In genomic region chr11:90148900-90149299, GRCh38 we compare ENCODE assay signal across 21 cellular contexts. TPM values are rescaled to one million over a fixed set of nuclear protein-coding genes. Genes with fewer than 3 reads are reported as not detected.
DNase-seq lines count a peak whose midpoint lies in the region; ATAC-seq and TF ChIP-seq lines count a peak whose summit lies in the region.
"Had no signal": no experiment of that assay in that cellular context is flagged by ENCODE, and none has a peak within 500 bp of the region (broad histone marks: within the 10 kb centered on the region; RNA-seq: fewer than 3 reads in every experiment).

No MANE protein-coding gene starts in this region.

- H3K4me1 ChIP-seq in mammary epithelial cell (ENCODE audit: insufficient read depth, low read length): no peaks in the 10 kb centered on the region
- H3K4me1 ChIP-seq in breast epithelium: no peaks in the 10 kb centered on the region
- H3K4me1 ChIP-seq: A549; BLaER1 treated with 17β-estradiol and CSF1 and Interleukin-3, amounts not matched to agents 10 nM and 100 nM had no signal

- no peak overlapping the region for H3K4me2 ChIP-seq in mammary epithelial cell (ENCODE audit: insufficient read depth, low read depth, low read length)
- H3K4me2 ChIP-seq: A549; BLaER1 treated with 17β-estradiol and CSF1 and Interleukin-3, amounts not matched to agents 10 nM and 100 nM had no signal

- DNase-seq in mammary epithelial cell (no peak), breast epithelium (ENCODE audit: low spot score in 2 of 2) (no peak), glutamatergic neuron (no peak), cerebellum (ENCODE audit: low spot score) (no peak), NCI-H345 (lab: John Stamatoyannopoulos, UW) (no peak), D341Med (ENCODE audit: low spot score) (no peak)
- DNase-seq: activated CD4-positive, alpha-beta T cell treated with anti-CD3 and anti-CD28 coated beads for 1 hour; activated naive CD4-positive, alpha-beta T cell treated with anti-CD3 and anti-CD28 coated beads, Interleukin-2, amount 10 ng/mL, durations not matched to agents 7 days and 5 days; activated T-cell treated with anti-CD3 and anti-CD28 coated beads, Interleukin-2, amount 50 U/mL, for 72 hours; anterior cingulate cortex; Calu3; cerebellar nuclear complex; effector memory CD8-positive, alpha-beta T cell; left ventricle myocardium superior; NCI-H82; retina had no signal

- no peaks in the 10 kb centered on the region for H3K4me1 Mint-ChIP-seq in glutamatergic neuron (ENCODE audit: low read depth, unreplicated experiment)
- H3K4me1 Mint-ChIP-seq: activated naive CD4-positive, alpha-beta T cell treated with anti-CD3 and anti-CD28 coated beads, Interleukin-2, amount 10 ng/mL, durations not matched to agents 7 days and 5 days; IgD-negative memory B cell had no signal

- no TSS peak for BruUV-seq in mammary epithelial cell (replicated peaks; lab: Mats Ljungman, UMichigan)

- in situ Hi-C loops in mammary epithelial cell (cut with MboI; ENCODE audit: low sequenced_read_pairs in 2 of 2): no loop called here

- no peak overlapping the region for H2AFZ ChIP-seq in mammary epithelial cell (ENCODE audit: low read depth, low read length)

- no peaks in the 10 kb centered on the region for H3K36me3 ChIP-seq in mammary epithelial cell (ENCODE audit: insufficient read depth, low read length)
- no peaks in the 10 kb centered on the region for H3K36me3 ChIP-seq in breast epithelium
- H3K36me3 ChIP-seq: BLaER1 treated with 17β-estradiol and CSF1 and Interleukin-3, amounts not matched to agents 10 nM and 100 nM had no signal

- H3K27me3 Mint-ChIP-seq in glutamatergic neuron (ENCODE audit: unreplicated experiment): no peaks in the 10 kb centered on the region
- H3K27me3 Mint-ChIP-seq: activated naive CD4-positive, alpha-beta T cell treated with anti-CD3 and anti-CD28 coated beads, Interleukin-2, amount 10 ng/mL, durations not matched to agents 7 days and 5 days; IgD-negative memory B cell had no signal

- no peak for TF ChIP-seq POLR2A in breast epithelium (IDR thresholded peaks at IDR 0.05)

- H3K27ac ChIP-seq in mammary epithelial cell (ENCODE audit: insufficient read depth, low read depth, low read length) (no peak overlapping the region), breast epithelium (no peak overlapping the region), VCaP (no peak overlapping the region; the same call in 1 of the 2 replicates)
- H3K27ac ChIP-seq: A549; BLaER1 treated with 17β-estradiol and CSF1 and Interleukin-3, amounts not matched to agents 10 nM and 100 nM had no signal

- no peaks in the 10 kb centered on the region for H3K27me3 ChIP-seq in mammary epithelial cell (ENCODE audit: insufficient read depth, low read length)
- H3K27me3 ChIP-seq in breast epithelium: no peaks in the 10 kb centered on the region
- H3K27me3 ChIP-seq: BLaER1 treated with 17β-estradiol and CSF1 and Interleukin-3, amounts not matched to agents 10 nM and 100 nM had no signal

- no peak overlapping the region for H3K27ac Mint-ChIP-seq in glutamatergic neuron (ENCODE audit: unreplicated experiment)
- H3K27ac Mint-ChIP-seq: activated naive CD4-positive, alpha-beta T cell treated with anti-CD3 and anti-CD28 coated beads, Interleukin-2, amount 10 ng/mL, durations not matched to agents 7 days and 5 days; activated T-cell treated with anti-CD3 and anti-CD28 coated beads, Interleukin-2, amount 50 U/mL, for 72 hours; effector memory CD8-positive, alpha-beta T cell; IgD-negative memory B cell had no signal

- dilution Hi-C loops in mammary epithelial cell (cut with HindIII; ENCODE audit: low sequenced_read_pairs): no loop called here

- no peak overlapping the region for H3K4me3 Mint-ChIP-seq in glutamatergic neuron (ENCODE audit: unreplicated experiment)
- H3K4me3 Mint-ChIP-seq: activated naive CD4-positive, alpha-beta T cell treated with anti-CD3 and anti-CD28 coated beads, Interleukin-2, amount 10 ng/mL, durations not matched to agents 7 days and 5 days; activated T-cell treated with anti-CD3 and anti-CD28 coated beads, Interleukin-2, amount 50 U/mL, for 72 hours; effector memory CD8-positive, alpha-beta T cell; IgD-negative memory B cell had no signal

- 100% methylated on average over 1 of the region's 1 CpG for WGBS in mammary epithelial cell (ENCODE audit: low coverage, missing lambda C conversion rate)

- H3K9me3 ChIP-seq in mammary epithelial cell (replicated peaks; ENCODE audit: insufficient read depth, low read length) (no peaks in the 10 kb centered on the region), breast epithelium (no peaks in the 10 kb centered on the region)
- H3K9me3 ChIP-seq: A549; BLaER1 treated with 17β-estradiol and CSF1 and Interleukin-3, amounts not matched to agents 10 nM and 100 nM had no signal

- no peaks in the 10 kb centered on the region for H4K20me1 ChIP-seq in mammary epithelial cell (ENCODE audit: insufficient read depth, low read length)
- H4K20me1 ChIP-seq: BLaER1 treated with 17β-estradiol and CSF1 and Interleukin-3, amounts not matched to agents 10 nM and 100 nM had no signal

- CTCF ChIA-PET in mammary epithelial cell (lab: Charles Lee; ENCODE audit: low non-redundant PET): no interaction called here

- H3K9ac ChIP-seq in mammary epithelial cell (ENCODE audit: insufficient read depth, low read length): no peak overlapping the region
- H3K9ac ChIP-seq: BLaER1 treated with 17β-estradiol and CSF1 and Interleukin-3, amounts not matched to agents 10 nM and 100 nM had no signal

- TF ChIP-seq CTCF in mammary epithelial cell (conservative IDR thresholded peaks at IDR 0.05 in 1 of 2, IDR thresholded peaks at IDR 0.05 in 1 of 2; ENCODE audit: extremely low read depth in 1 of 2, insufficient read depth in 1 of 2, low read depth in 1 of 2, low read length in 2 of 2) (peak; percentile 8 to 11), breast epithelium (IDR thresholded peaks at IDR 0.05) (no peak), VCaP (conservative IDR thresholded peaks at IDR 0.05) (0 out of 2 replicates have a peak, but pooled peaks have one; percentile 30), glutamatergic neuron (IDR thresholded peaks at IDR 0.05; ENCODE audit: partially characterized antibody, unreplicated experiment) (peak; percentile 34)

- H3K36me3 Mint-ChIP-seq in glutamatergic neuron (ENCODE audit: unreplicated experiment): no peaks in the 10 kb centered on the region
- H3K36me3 Mint-ChIP-seq: activated naive CD4-positive, alpha-beta T cell treated with anti-CD3 and anti-CD28 coated beads, Interleukin-2, amount 10 ng/mL, durations not matched to agents 7 days and 5 days; IgD-negative memory B cell had no signal

- H3K4me3 ChIP-seq in mammary epithelial cell (replicated peaks in 1 of 3; ENCODE audit: insufficient read depth in 1 of 3, low read depth in 2 of 3, low read length in 3 of 3) (no peak overlapping the region), breast epithelium (no peak overlapping the region)
- H3K4me3 ChIP-seq: A549; BLaER1 treated with 17β-estradiol and CSF1 and Interleukin-3, amounts not matched to agents 10 nM and 100 nM had no signal

- intact Hi-C loops in mammary epithelial cell (cut with micrococcal nuclease): no loop called here
- intact Hi-C loops in breast epithelium (cut with DNase I; ENCODE audit: low total_unique reads): no loop called here

- H3K79me2 ChIP-seq in mammary epithelial cell (ENCODE audit: insufficient read depth, low read length): no peaks in the 10 kb centered on the region

- ATAC-seq in HG03196 (IDR thresholded peaks at IDR 0.05; ENCODE audit: unreplicated experiment): no peak
- ATAC-seq: A549; activated T-cell treated with anti-CD3 and anti-CD28 coated beads, Interleukin-2, amount 50 U/mL, for 72 hours; effector memory CD8-positive, alpha-beta T cell; left ventricle myocardium superior had no signal

- H3K9me3 Mint-ChIP-seq in glutamatergic neuron (ENCODE audit: unreplicated experiment): no peaks in the 10 kb centered on the region
- H3K9me3 Mint-ChIP-seq: activated naive CD4-positive, alpha-beta T cell treated with anti-CD3 and anti-CD28 coated beads, Interleukin-2, amount 10 ng/mL, durations not matched to agents 7 days and 5 days; activated T-cell treated with anti-CD3 and anti-CD28 coated beads, Interleukin-2, amount 50 U/mL, for 72 hours; effector memory CD8-positive, alpha-beta T cell; IgD-negative memory B cell had no signal

RNA-seq across cellular contexts. Expression of gene NAALAD2, which starts 14.4 kb away (rescaled TPM):
- not detected for total RNA-seq in mammary epithelial cell
- polyA plus RNA-seq in mammary epithelial cell: not detected
- not detected for polyA minus RNA-seq in mammary epithelial cell
- total RNA-seq in breast epithelium: 1 to 10 TPM in 2 of 3 donors, under 1 TPM in 1; 0.98 to 3.8 (median 1.8) TPM
- total RNA-seq in glutamatergic neuron (ENCODE audit: unreplicated experiment): 7.2 TPM
- total RNA-seq in cerebellum: 19.2 TPM
- total RNA-seq: activated T-cell treated with anti-CD3 and anti-CD28 coated beads, Interleukin-2, amount 50 U/mL, for 72 hours had no signal
- polyA plus RNA-seq: A549, IgD-negative memory B cell had no signal

Comparison
In these comparisons a context has a peak if more than half of its experiments do, and no peak if none do; other contexts are left out.
1. CTCF ChIP-seq: peak in mammary epithelial cell (2 of 2), VCaP (single experiment) and glutamatergic neuron (single experiment); none in breast epithelium (0 of 3).